17 cellular contexts compared by ENCODE assay signal in the genomic region with DNA sequence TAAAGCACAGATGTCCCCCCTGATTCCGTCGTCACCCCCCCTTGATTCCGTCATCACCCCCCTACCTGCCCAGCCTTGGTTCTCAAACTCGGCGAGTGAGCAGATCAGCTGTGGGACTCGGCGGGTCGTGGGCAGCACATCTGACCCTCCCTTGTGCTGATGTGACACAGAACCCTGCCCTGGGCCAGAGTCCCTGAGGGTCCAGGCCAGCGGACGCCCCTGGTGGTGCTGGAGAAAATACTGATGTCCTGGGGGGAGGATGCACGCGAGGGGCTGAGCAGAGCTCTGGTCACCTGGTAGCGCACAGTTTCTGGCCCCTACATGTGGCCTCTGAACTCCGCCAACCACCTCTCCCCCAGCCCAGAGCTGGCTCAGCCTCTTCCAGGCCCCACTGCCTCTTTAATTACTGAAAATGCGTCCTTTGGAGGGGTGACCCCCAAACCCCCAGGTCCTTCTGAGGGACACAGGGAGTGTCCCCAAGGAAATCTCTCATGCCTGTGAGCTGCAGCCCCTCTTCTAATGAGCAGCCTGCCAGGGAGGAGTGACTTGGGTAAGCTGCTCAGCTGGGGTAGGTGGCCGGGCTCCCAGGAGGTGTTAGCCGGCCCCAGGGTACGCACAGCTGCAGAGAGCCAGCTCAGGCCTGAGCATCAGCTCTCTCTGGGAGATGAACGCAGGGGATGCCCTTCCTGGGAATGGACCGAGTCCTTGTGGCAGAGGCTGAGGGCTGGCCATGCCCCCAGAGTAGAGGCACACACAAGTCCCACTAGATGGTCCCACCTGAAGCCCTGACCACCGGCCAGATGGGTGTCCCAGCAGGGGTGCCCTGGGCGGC.
A peak's percentile ranks its signal among the peaks of the same experiment; 100 is the strongest.
DNase-seq lines count a peak whose midpoint lies in the region; ATAC-seq and TF ChIP-seq lines count a peak whose summit lies in the region.
"Had no signal": no experiment of that assay in that cellular context is flagged by ENCODE, and none has a peak within 500 bp of the region (broad histone marks: within the 10 kb centered on the region; RNA-seq: fewer than 3 reads in every experiment).

No MANE protein-coding gene starts in this region.

- H4K20me1 ChIP-seq in OCI-LY7 (ENCODE audit: insufficient read depth, low read length) = no peaks in the 10 kb centered on the region

- no peak for TF ChIP-seq POLR2A in thyroid gland (IDR thresholded peaks at IDR 0.05)

- WGBS in right cardiac atrium = 96% methylated on average over 22 of the region's 22 CpGs
- WGBS in thyroid gland, 2 donors = 85 to 99% methylated on average over 11 to 12 of the region's 22 CpGs

- no peaks in the 10 kb centered on the region for H3K27me3 Mint-ChIP-seq in neural crest cell (ENCODE audit: low read depth)
- H3K27me3 Mint-ChIP-seq: B cell had no signal

- peak overlapping the region; percentile 57 for H3K27ac Mint-ChIP-seq in neural crest cell (ENCODE audit: unreplicated experiment)
- H3K27ac Mint-ChIP-seq: B cell; CD8-positive, alpha-beta T cell; GM23338 had no signal

- H3K36me3 ChIP-seq in left ventricle myocardium inferior = no peaks in the 10 kb centered on the region
- H3K36me3 ChIP-seq in HEK293 (ENCODE audit: control insufficient read depth in 2 of 2, insufficient read depth in 1 of 2, low read length in 2 of 2) = no peaks in the 10 kb centered on the region
- H3K36me3 ChIP-seq in thyroid gland = no peaks in the 10 kb centered on the region
- H3K36me3 ChIP-seq in OCI-LY7 (ENCODE audit: insufficient read depth, low read length) = no peaks in the 10 kb centered on the region
- H3K36me3 ChIP-seq: BLaER1 treated with 17β-estradiol and CSF1 and Interleukin-3, amounts not matched to agents 10 nM and 100 nM had no signal

- BruUV-seq in OCI-LY7 (replicated peaks; lab: Mats Ljungman, UMichigan) = no TSS peak

- H3K4me3 ChIP-seq in right cardiac atrium (ENCODE audit: low read length) = no peak overlapping the region
- H3K4me3 ChIP-seq in left ventricle myocardium inferior = no peak overlapping the region
- H3K4me3 ChIP-seq in HEK293 (ENCODE audit: low read depth, low read length) = no peak overlapping the region
- no peak overlapping the region for H3K4me3 ChIP-seq in thyroid gland (replicated peaks in 1 of 3)
- H3K4me3 ChIP-seq in OCI-LY7 (ENCODE audit: low read depth, low read length, poor library complexity, severe bottlenecking) = no peak overlapping the region
- H3K4me3 ChIP-seq in foreskin fibroblast (ENCODE audit: low read depth in 1 of 2, low read length in 2 of 2) = no peak overlapping the region
- H3K4me3 ChIP-seq: BLaER1 treated with 17β-estradiol and CSF1 and Interleukin-3, amounts not matched to agents 10 nM and 100 nM; GM12878; GM23338 had no signal

- H3K9me3 ChIP-seq in right cardiac atrium (ENCODE audit: control insufficient read depth, low read length) = no peaks in the 10 kb centered on the region
- no peaks in the 10 kb centered on the region for H3K9me3 ChIP-seq in left ventricle myocardium inferior (replicated peaks)
- no peaks in the 10 kb centered on the region for H3K9me3 ChIP-seq in HEK293 (ENCODE audit: control insufficient read depth, insufficient read depth, low read depth, low read length)
- H3K9me3 ChIP-seq in thyroid gland = no peaks in the 10 kb centered on the region
- H3K9me3 ChIP-seq in OCI-LY7 (ENCODE audit: low read length) = no peaks in the 10 kb centered on the region
- H3K9me3 ChIP-seq: BLaER1 treated with 17β-estradiol and CSF1 and Interleukin-3, amounts not matched to agents 10 nM and 100 nM had no signal

- H3K36me3 Mint-ChIP-seq in neural crest cell (ENCODE audit: low read depth) = no peaks in the 10 kb centered on the region
- H3K36me3 Mint-ChIP-seq: CD8-positive, alpha-beta T cell had no signal

- intact Hi-C loops in right cardiac atrium (cut with DNase I) = no loop called here
- intact Hi-C loops in left ventricle myocardium inferior (cut with micrococcal nuclease) = no loop called here
- intact Hi-C loops in thyroid gland (cut with DNase I) = no loop called here
- intact Hi-C loops in OCI-LY7 (cut with micrococcal nuclease; ENCODE audit: unreplicated experiment) = no loop called here

- H3K4me1 ChIP-seq in right cardiac atrium (ENCODE audit: control insufficient read depth, insufficient read depth, low read length) (no peaks in the 10 kb centered on the region), left ventricle myocardium inferior (peaks cover 67% of the 10 kb centered on the region), HEK293 (ENCODE audit: control insufficient read depth, insufficient read depth, low read length) (peaks cover 13% of the 10 kb centered on the region), thyroid gland (peaks cover 40 to 62% of the 10 kb centered on the region in 2 donors), OCI-LY7 (ENCODE audit: insufficient read depth, low read length, poor library complexity, severe bottlenecking) (no peaks in the 10 kb centered on the region)

- no peak overlapping the region for H3K4me2 ChIP-seq in OCI-LY7 (ENCODE audit: low read length)
- H3K4me2 ChIP-seq: BLaER1 treated with 17β-estradiol and CSF1 and Interleukin-3, amounts not matched to agents 10 nM and 100 nM; GM23338 had no signal

- H3K79me2 ChIP-seq in OCI-LY7 (ENCODE audit: insufficient read depth, low read depth, low read length) = no peaks in the 10 kb centered on the region

- peaks cover 43% of the 10 kb centered on the region for H3K4me1 Mint-ChIP-seq in neural crest cell
- H3K4me1 Mint-ChIP-seq: B cell, GM23338 had no signal

- no peak for TF ChIP-seq CTCF in left ventricle myocardium inferior (IDR thresholded peaks at IDR 0.05; ENCODE audit: borderline replicate concordance)
- TF ChIP-seq CTCF in HEK293 (tag by site-specific recombination; IDR thresholded peaks at IDR 0.05) = no peak
- TF ChIP-seq CTCF in neural crest cell (conservative IDR thresholded peaks at IDR 0.05) = no peak
- TF ChIP-seq CTCF in thyroid gland (IDR thresholded peaks at IDR 0.05) = no peak
- no peak for TF ChIP-seq CTCF in OCI-LY7 (conservative IDR thresholded peaks at IDR 0.05; ENCODE audit: low read length)
- TF ChIP-seq CTCF in foreskin fibroblast (IDR thresholded peaks at IDR 0.05; ENCODE audit: low read depth, low read length) = no peak

- no peak for ATAC-seq in right cardiac atrium
- ATAC-seq: CD8-positive, alpha-beta T cell; GM12878; GM23338; HCT116 had no signal

- peak overlapping the region; percentile 27 for H3K4me3 Mint-ChIP-seq in neural crest cell
- H3K4me3 Mint-ChIP-seq: B cell; CD8-positive, alpha-beta T cell; GM23338 had no signal

- DNase-seq in right cardiac atrium (peak in 2 of 3 donors; percentile 23 to 37), left ventricle myocardium inferior (no peak), neural crest cell (ENCODE audit: low read depth, low spot score) (no peak), thyroid gland (no peak), OCI-LY7 (ENCODE audit: low spot score) (no peak), foreskin fibroblast (no peak)
- DNase-seq: CD8-positive, alpha-beta T cell; DMS 273 treated with DMSO at 0.1 percent for 48 hours; DMS53; DND-41; EL had no signal

- H3K27ac ChIP-seq in right cardiac atrium (ENCODE audit: low read length) = no peak overlapping the region
- H3K27ac ChIP-seq in left ventricle myocardium inferior (replicated peaks) = no peak overlapping the region
- H3K27ac ChIP-seq in HEK293 (ENCODE audit: extremely low read depth, low read depth, low read length) = no peak overlapping the region
- H3K27ac ChIP-seq in thyroid gland = peak overlapping the region; percentile 61 to 86 (median 70)
- H3K27ac ChIP-seq in OCI-LY7 (ENCODE audit: low read depth, low read length, poor library complexity, severe bottlenecking) = no peak overlapping the region
- H3K27ac ChIP-seq: BLaER1 treated with 17β-estradiol and CSF1 and Interleukin-3, amounts not matched to agents 10 nM and 100 nM had no signal

- CTCF ChIA-PET in HEK293 (lab: Yijun Ruan, JAX) = interaction anchor here (0.7 kb wide), 1 partner anchor 282 kb away, joined by 3 read pairs; no protein-coding TSS in a partner anchor
- CTCF ChIA-PET in OCI-LY7 (lab: Charles Lee; ENCODE audit: unreplicated experiment) = no interaction called here

- no peaks in the 10 kb centered on the region for H3K9me2 ChIP-seq in OCI-LY7 (ENCODE audit: insufficient read depth, low read length)

- H2AFZ ChIP-seq in OCI-LY7 (ENCODE audit: low read length) = no peak overlapping the region
- H2AFZ ChIP-seq: GM23338 had no signal

- POLR2A ChIA-PET in HEK293 (lab: Yijun Ruan, JAX) (no interaction called here), OCI-LY7 (lab: Charles Lee) (no interaction called here)

- H3K9me3 Mint-ChIP-seq in neural crest cell = no peaks in the 10 kb centered on the region
- H3K9me3 Mint-ChIP-seq: CD8-positive, alpha-beta T cell; GM23338 had no signal

- no peaks in the 10 kb centered on the region for H3K27me3 ChIP-seq in right cardiac atrium (ENCODE audit: control insufficient read depth, insufficient read depth)
- H3K27me3 ChIP-seq in left ventricle myocardium inferior (ENCODE audit: low read depth) = peaks cover 35% of the 10 kb centered on the region
- H3K27me3 ChIP-seq in thyroid gland = no peaks in the 10 kb centered on the region

TF ChIP-seq in HEK293, 187 proteins besides CTCF, POLR2A, EP300 and RAD21 (continues in another document):
- peak; percentile 60 for TF ChIP-seq GLIS1 (tag by site-specific recombination; IDR thresholded peaks at IDR 0.05)
- TF ChIP-seq, protein P1, sequence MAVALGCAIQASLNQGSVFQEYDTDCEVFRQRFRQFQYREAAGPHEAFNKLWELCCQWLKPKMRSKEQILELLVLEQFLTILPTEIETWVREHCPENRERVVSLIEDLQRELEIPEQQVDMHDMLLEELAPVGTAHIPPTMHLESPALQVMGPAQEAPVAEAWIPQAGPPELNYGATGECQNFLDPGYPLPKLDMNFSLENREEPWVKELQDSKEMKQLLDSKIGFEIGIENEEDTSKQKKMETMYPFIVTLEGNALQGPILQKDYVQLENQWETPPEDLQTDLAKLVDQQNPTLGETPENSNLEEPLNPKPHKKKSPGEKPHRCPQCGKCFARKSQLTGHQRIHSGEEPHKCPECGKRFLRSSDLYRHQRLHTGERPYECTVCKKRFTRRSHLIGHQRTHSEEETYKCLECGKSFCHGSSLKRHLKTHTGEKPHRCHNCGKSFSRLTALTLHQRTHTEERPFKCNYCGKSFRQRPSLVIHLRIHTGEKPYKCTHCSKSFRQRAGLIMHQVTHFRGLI (tag by site-specific recombination; IDR thresholded peaks at IDR 0.05) = no peak
- TF ChIP-seq, protein P2, sequence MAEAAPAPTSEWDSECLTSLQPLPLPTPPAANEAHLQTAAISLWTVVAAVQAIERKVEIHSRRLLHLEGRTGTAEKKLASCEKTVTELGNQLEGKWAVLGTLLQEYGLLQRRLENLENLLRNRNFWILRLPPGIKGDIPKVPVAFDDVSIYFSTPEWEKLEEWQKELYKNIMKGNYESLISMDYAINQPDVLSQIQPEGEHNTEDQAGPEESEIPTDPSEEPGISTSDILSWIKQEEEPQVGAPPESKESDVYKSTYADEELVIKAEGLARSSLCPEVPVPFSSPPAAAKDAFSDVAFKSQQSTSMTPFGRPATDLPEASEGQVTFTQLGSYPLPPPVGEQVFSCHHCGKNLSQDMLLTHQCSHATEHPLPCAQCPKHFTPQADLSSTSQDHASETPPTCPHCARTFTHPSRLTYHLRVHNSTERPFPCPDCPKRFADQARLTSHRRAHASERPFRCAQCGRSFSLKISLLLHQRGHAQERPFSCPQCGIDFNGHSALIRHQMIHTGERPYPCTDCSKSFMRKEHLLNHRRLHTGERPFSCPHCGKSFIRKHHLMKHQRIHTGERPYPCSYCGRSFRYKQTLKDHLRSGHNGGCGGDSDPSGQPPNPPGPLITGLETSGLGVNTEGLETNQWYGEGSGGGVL (tag by site-specific recombination; IDR thresholded peaks at IDR 0.05) = no peak

Comparison
In these comparisons a context has a peak if more than half of its experiments do, and no peak if none do; other contexts are left out.
1. DNase-seq: peak in right cardiac atrium (2 of 3); none in left ventricle myocardium inferior (single experiment), neural crest cell (single experiment), thyroid gland (0 of 2), OCI-LY7 (single experiment) and foreskin fibroblast (0 of 2).
2. H3K27ac ChIP-seq: peak in thyroid gland (3 of 3); none in right cardiac atrium (single experiment), left ventricle myocardium inferior (single experiment), HEK293 (single experiment) and OCI-LY7 (single experiment).